Comparison of ENCODE assay signal across 8 cellular contexts in the genomic region with DNA sequence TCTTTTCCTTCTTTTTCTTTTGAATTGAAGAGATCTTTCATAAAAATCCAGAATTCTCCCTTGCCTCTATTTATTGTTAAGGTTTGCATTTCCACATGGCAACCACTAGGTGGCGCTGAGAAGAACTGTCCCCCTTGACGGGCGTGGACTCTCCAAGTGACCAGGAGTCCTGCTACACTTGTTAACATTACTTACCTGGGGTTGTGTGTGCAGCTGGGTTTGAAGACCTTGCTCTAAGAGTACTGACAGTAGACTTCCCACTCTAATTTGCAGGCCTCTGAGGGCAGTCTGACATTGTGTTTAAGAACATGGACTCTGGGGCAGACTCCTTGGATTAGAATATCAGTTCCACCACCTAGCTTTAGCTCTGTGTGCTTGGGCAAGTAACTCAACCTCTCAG. TPM values are rescaled to one million over a fixed set of nuclear protein-coding genes. Genes with fewer than 3 reads are reported as not detected.
DNase-seq lines count a peak whose midpoint lies in the region; ATAC-seq and TF ChIP-seq lines count a peak whose summit lies in the region.

No MANE protein-coding gene starts in this region.

- H3K4me3 ChIP-seq in NB4 (ENCODE audit: low read depth, low read length) = no peak overlapping the region
- no peak overlapping the region for H3K4me3 ChIP-seq in fibroblast of the aortic adventitia (ENCODE audit: low read depth, low read length)

- ATAC-seq in GM19438 (IDR thresholded peaks at IDR 0.05; ENCODE audit: low read depth, unreplicated experiment) (peak; percentile 77), GM18870 (IDR thresholded peaks at IDR 0.05; ENCODE audit: unreplicated experiment) (no peak)

- TF ChIP-seq POLR2A in NB4 (IDR thresholded peaks at IDR 0.05; ENCODE audit: extremely low read depth, insufficient read length) = no peak

- TF ChIP-seq CTCF in NB4 (IDR thresholded peaks at IDR 0.05; ENCODE audit: low read depth, low read length) (peak; percentile 71), fibroblast of the aortic adventitia (IDR thresholded peaks at IDR 0.05; ENCODE audit: insufficient read depth, low read length) (peak; percentile 76)

- peak; percentile 63 for DNase-seq in CD1c-positive myeloid dendritic cell (ENCODE audit: extremely low spot score)
- DNase-seq in NB4 (ENCODE audit: low read depth) = peak; percentile 43
- DNase-seq in activated CD8-positive, alpha-beta memory T cell treated with anti-CD3 and anti-CD28 coated beads, Interleukin-2, amount 50 U/mL, for 48 hours = peak; percentile 72
- peak; percentile 21 for DNase-seq in fibroblast of the aortic adventitia (ENCODE audit: low read depth)
- peak; percentile 15 to 32 for DNase-seq in stimulated activated CD4-positive, alpha-beta T cell treated with anti-CD3 and anti-CD28 coated beads, Interleukin-1b, Interleukin-23, amount 100 ng/mL, for 4 hours (ENCODE audit: low read depth in 2 of 2)
- DNase-seq in GF-D8 (lab: John Stamatoyannopoulos, UW) = no peak

RNA-seq across cellular contexts. Expression of a gene that starts 52.8 kb away (rescaled TPM):
- total RNA-seq in fibroblast of the aortic adventitia (ENCODE audit: low replicate concordance) = under 0.01 and 0.49 TPM in 2 replicates
